ENCODE assay signal across 26 cellular contexts in genomic region chr4:115484479-115484878, GRCh38.
"Had no signal": no experiment of that assay in that cellular context is flagged by ENCODE, and none has a peak within 500 bp of the region (broad histone marks: within the 10 kb centered on the region; RNA-seq: fewer than 3 reads in every experiment).

No MANE protein-coding gene starts in this region.

- H3K4me3 ChIP-seq: esophagus muscularis mucosa, gastroesophageal sphincter, heart left ventricle, hepatocyte, lung, mucosa of descending colon, pancreas, stomach, thyroid gland had no signal

- H3K27me3 Mint-ChIP-seq: memory B cell; naive B cell; natural killer cell treated with Interleukin-12 subunit alpha and Interleukin-12 subunit beta and Interleukin-15 and Interleukin-18, amount 100 ng/mL, for 72 hours; type B pancreatic cell had no signal

- H3K36me3 Mint-ChIP-seq: memory B cell; naive B cell; stimulated activated effector memory CD8-positive, alpha-beta T cell treated with anti-CD3 and anti-CD28 coated beads, Interleukin-12 subunit alpha, Interleukin-12 subunit beta, amount 100 ng/mL, for 72 hours; type B pancreatic cell had no signal

- H3K4me2 ChIP-seq: hepatocyte had no signal

- H3K36me3 ChIP-seq: esophagus muscularis mucosa, gastroesophageal sphincter, heart left ventricle, neutrophil, pancreas, stomach, thyroid gland had no signal

- H3K4me1 Mint-ChIP-seq: memory B cell; naive B cell; neural crest cell; stimulated activated effector memory CD8-positive, alpha-beta T cell treated with anti-CD3 and anti-CD28 coated beads, Interleukin-12 subunit alpha, Interleukin-12 subunit beta, amount 100 ng/mL, for 72 hours had no signal

- H3K27ac Mint-ChIP-seq: memory B cell; naive B cell; natural killer cell treated with Interleukin-12 subunit alpha and Interleukin-12 subunit beta and Interleukin-15 and Interleukin-18, amount 100 ng/mL, for 72 hours; stimulated activated effector memory CD8-positive, alpha-beta T cell treated with anti-CD3 and anti-CD28 coated beads, Interleukin-12 subunit alpha, Interleukin-12 subunit beta, amount 100 ng/mL, for 72 hours; type B pancreatic cell had no signal

- H3K9me3 Mint-ChIP-seq: natural killer cell treated with Interleukin-12 subunit alpha and Interleukin-12 subunit beta and Interleukin-15 and Interleukin-18, amount 100 ng/mL, for 72 hours; stimulated activated effector memory CD8-positive, alpha-beta T cell treated with anti-CD3 and anti-CD28 coated beads, Interleukin-12 subunit alpha, Interleukin-12 subunit beta, amount 100 ng/mL, for 72 hours; type B pancreatic cell had no signal

- H3K27ac ChIP-seq: esophagus muscularis mucosa, foreskin keratinocyte, gastroesophageal sphincter, heart left ventricle, hepatocyte, neutrophil, pancreas, stomach, thyroid gland had no signal

- H3K4me3 Mint-ChIP-seq: memory B cell; naive B cell; natural killer cell treated with Interleukin-12 subunit alpha and Interleukin-12 subunit beta and Interleukin-15 and Interleukin-18, amount 100 ng/mL, for 72 hours; neural crest cell; stimulated activated effector memory CD8-positive, alpha-beta T cell treated with anti-CD3 and anti-CD28 coated beads, Interleukin-12 subunit alpha, Interleukin-12 subunit beta, amount 100 ng/mL, for 72 hours; type B pancreatic cell had no signal

- DNase-seq: dermis blood vessel endothelial cell; effector memory CD4-positive, alpha-beta T cell; foreskin keratinocyte; heart left ventricle; kidney; naive B cell; pancreas; retina; stimulated activated CD4-positive, alpha-beta T cell treated with anti-CD3 and anti-CD28 coated beads, Interleukin-2, amount 100 ng/mL, for 24 hours; stimulated activated CD4-positive, alpha-beta T cell treated with anti-CD3 and anti-CD28 coated beads, Interleukin-4, amount 100 ng/mL, for 24 hours; stimulated activated naive CD4-positive, alpha-beta T cell treated with Interleukin-2 at 50 U/mL for 16 hours; stomach; thyroid gland had no signal

- H3K27me3 ChIP-seq: esophagus muscularis mucosa, foreskin keratinocyte, gastroesophageal sphincter, heart left ventricle, hepatocyte, neutrophil, pancreas, stomach, thyroid gland had no signal

- H2AFZ ChIP-seq: hepatocyte had no signal

- H3K4me1 ChIP-seq: esophagus muscularis mucosa, foreskin keratinocyte, gastroesophageal sphincter, heart left ventricle, pancreas, stomach, thyroid gland had no signal

- H3K79me2 ChIP-seq: hepatocyte had no signal

- ATAC-seq: foreskin keratinocyte; gastroesophageal sphincter; heart left ventricle; left lobe of liver; mucosa of descending colon; natural killer cell treated with Interleukin-12 subunit alpha and Interleukin-12 subunit beta and Interleukin-15 and Interleukin-18, amount 100 ng/mL, for 72 hours; pancreas; sciatic nerve; stimulated activated effector memory CD8-positive, alpha-beta T cell treated with anti-CD3 and anti-CD28 coated beads, Interleukin-12 subunit alpha, Interleukin-12 subunit beta, amount 100 ng/mL, for 72 hours had no signal
